1 cellular context compared by ENCODE assay signal in genomic region chr3:123075359-123075758, GRCh38.
A peak's percentile ranks its signal among the peaks of the same experiment; 100 is the strongest.
TF ChIP-seq lines count a peak whose summit lies in the region.

No MANE protein-coding gene starts in this region.

TF ChIP-seq in K562, 482 proteins besides CTCF, POLR2A, EP300 and RAD21:
- TF ChIP-seq DNMT1 (IDR thresholded peaks at IDR 0.05) = no peak
- no peak for TF ChIP-seq RREB1 (CRISPR knock-in tag; IDR thresholded peaks at IDR 0.05)
- TF ChIP-seq CBFA2T3 (IDR thresholded peaks at IDR 0.05) = peak; percentile 29; the same call in 1 of the 2 replicates
- 0 out of 4 replicates have a peak, but pooled peaks of 1 of the 2 experiments have one; percentile 20 for TF ChIP-seq HDAC1 (IDR thresholded peaks at IDR 0.05)
- 0 out of 2 replicates have a peak, but pooled peaks have one; percentile 22 for TF ChIP-seq DPF2 (IDR thresholded peaks at IDR 0.05)
- no peak for TF ChIP-seq SAFB2 (IDR thresholded peaks at IDR 0.05; ENCODE audit: borderline replicate concordance, low read depth, low read length, severe bottlenecking)
- no peak for TF ChIP-seq FOXO4 (CRISPR knock-in tag; IDR thresholded peaks at IDR 0.05)
- TF ChIP-seq ARHGAP35 (IDR thresholded peaks at IDR 0.05; ENCODE audit: partially characterized antibody) = no peak
- TF ChIP-seq TFE3 (CRISPR knock-in tag; IDR thresholded peaks at IDR 0.05) = no peak
- TF ChIP-seq ARID1B (IDR thresholded peaks at IDR 0.05) = 0 out of 2 replicates have a peak, but pooled peaks have one; percentile 7
- no peak for TF ChIP-seq CREBBP (IDR thresholded peaks at IDR 0.05; ENCODE audit: low read depth, low read length)
- no peak for TF ChIP-seq ZBTB43 (CRISPR knock-in tag; IDR thresholded peaks at IDR 0.05)
- no peak for TF ChIP-seq MXD1 (CRISPR knock-in tag; IDR thresholded peaks at IDR 0.05; ENCODE audit: borderline replicate concordance, poor library complexity, severe bottlenecking)
- no peak for TF ChIP-seq ZBTB2 (IDR thresholded peaks at IDR 0.05)
- no peak for TF ChIP-seq CREB1 (IDR thresholded peaks at IDR 0.05)
- no peak for TF ChIP-seq CREB1 (CRISPR knock-in tag; IDR thresholded peaks at IDR 0.05)
- TF ChIP-seq FOSL1 (tag; conservative IDR thresholded peaks at IDR 0.05) = 0 out of 2 replicates have a peak, but pooled peaks have one; percentile 13
- no peak for TF ChIP-seq ILK (tag; IDR thresholded peaks at IDR 0.05; ENCODE audit: borderline replicate concordance, low read depth)
- TF ChIP-seq GTF2E2 (tag; IDR thresholded peaks at IDR 0.05) = no peak
- peak; percentile 50; the same call in 1 of the 2 replicates for TF ChIP-seq ZNF384 (IDR thresholded peaks at IDR 0.05; ENCODE audit: low read depth, low read length)
- TF ChIP-seq MYC (IDR thresholded peaks at IDR 0.05; ENCODE audit: low read depth, low read length) = no peak
- no peak for TF ChIP-seq MYC (CRISPR knock-in tag; IDR thresholded peaks at IDR 0.05; ENCODE audit: borderline replicate concordance, low read depth)
- TF ChIP-seq TRIM25 (IDR thresholded peaks at IDR 0.05; ENCODE audit: borderline replicate concordance) = no peak
- no peak for TF ChIP-seq E2F5 (CRISPR knock-in tag; IDR thresholded peaks at IDR 0.05)
- TF ChIP-seq EHMT2 (IDR thresholded peaks at IDR 0.05) = peak; percentile 77
- TF ChIP-seq ETS2 (tag; IDR thresholded peaks at IDR 0.05; ENCODE audit: borderline replicate concordance, poor library complexity, severe bottlenecking) = no peak
